ENCODE assay signal across 8 cellular contexts in genomic region chr10:43136995-43137700, GRCh38. TPM values are rescaled to one million over a fixed set of nuclear protein-coding genes. Genes with fewer than 3 reads are reported as not detected.
DNase-seq lines count a peak whose midpoint lies in the region; ATAC-seq, FAIRE-seq and TF ChIP-seq lines count a peak whose summit lies in the region.

No MANE protein-coding gene starts in this region.

- TF ChIP-seq POLR2A in heart left ventricle (IDR thresholded peaks at IDR 0.05) = no peak
- TF ChIP-seq POLR2A in K562 (conservative IDR thresholded peaks at IDR 0.05) = no peak
- TF ChIP-seq POLR2A in H54 (IDR thresholded peaks at IDR 0.05; ENCODE audit: low read depth, low read length) = no peak

- H3K36me3 ChIP-seq in heart left ventricle (no peaks in the 10 kb centered on the region), K562 (ENCODE audit: control insufficient read depth, insufficient read depth, low read length) (no peaks in the 10 kb centered on the region), mesendoderm (ENCODE audit: control insufficient read depth, insufficient read depth, low read length) (no peaks in the 10 kb centered on the region)

- H3K27me3 ChIP-seq in heart left ventricle = no peaks in the 10 kb centered on the region
- peaks cover 2 to 6% of the 10 kb centered on the region in 2 experiments; a peak in 3 of 5 replicates for H3K27me3 ChIP-seq in K562 (ENCODE audit: control insufficient read depth in 2 of 2, insufficient read depth in 2 of 2, low read length in 2 of 2)
- no peaks in the 10 kb centered on the region for H3K27me3 ChIP-seq in mesendoderm (ENCODE audit: insufficient read depth, low read length, poor library complexity)

- peak overlapping the region; percentile 93 for H3K56ac ChIP-seq in mesendoderm (ENCODE audit: low read length)

- peak overlapping the region; percentile 60 to 88; a peak in 3 of 4 replicates for H3K9ac ChIP-seq in K562 (ENCODE audit: insufficient read depth in 1 of 2, low read depth in 2 of 2, low read length in 2 of 2)
- H3K9ac ChIP-seq in mesendoderm (ENCODE audit: low read length) = peak overlapping the region; percentile 80

- H3K79me1 ChIP-seq in mesendoderm (ENCODE audit: low read length) = peaks cover 2% of the 10 kb centered on the region

- H3K79me2 ChIP-seq in K562 (ENCODE audit: control insufficient read depth, insufficient read depth, low read length) (peaks cover 19% of the 10 kb centered on the region; the same call in 2 of the 3 replicates), mesendoderm (ENCODE audit: control insufficient read depth, insufficient read depth, low read length) (peaks cover 3% of the 10 kb centered on the region)

- H3K4ac ChIP-seq in mesendoderm (ENCODE audit: low read depth, low read length) = no peak overlapping the region

- POLR2A ChIA-PET in K562 (lab: Yijun Ruan, JAX) = no interaction called here

- H2AK5ac ChIP-seq in mesendoderm (ENCODE audit: low read length) = no peak overlapping the region

- no peak for DNase-seq in heart left ventricle
- DNase-seq in Right ventricle myocardium superior = no peak
- DNase-seq in K562 (ENCODE audit: extremely low read depth in 1 of 4, low spot score in 3 of 4) = no peak
- DNase-seq in mesendoderm = no peak
- DNase-seq in stimulated activated naive CD4-positive, alpha-beta T cell treated with Interleukin-2 at 50 U/mL for 16 hours (lab: John Stamatoyannopoulos, UW) = no peak
- DNase-seq in GM03348 (ENCODE audit: low spot score) = no peak
- no peak for DNase-seq in H54 (ENCODE audit: insufficient read length, low spot score)
- DNase-seq in NCI-H1417 (lab: John Stamatoyannopoulos, UW) = no peak

- TF ChIP-seq EP300 in K562 (IDR thresholded peaks at IDR 0.05; ENCODE audit: low read length) = no peak

- H3K4me1 ChIP-seq in heart left ventricle (peaks cover 0 to 56% (median 12%) of the 10 kb centered on the region in 12 donors), K562 (replicated peaks in 1 of 2; ENCODE audit: control insufficient read depth in 2 of 2, insufficient read depth in 2 of 2, low read length in 2 of 2) (peaks cover 9 to 25% of the 10 kb centered on the region in 2 experiments; a peak in 4 of 5 replicates), mesendoderm (ENCODE audit: control insufficient read depth, low read depth, low read length) (no peaks in the 10 kb centered on the region)

- H3K9me3 ChIP-seq in heart left ventricle (no peaks in the 10 kb centered on the region), K562 (replicated peaks; ENCODE audit: control insufficient read depth, insufficient read depth, low read depth, low read length) (no peaks in the 10 kb centered on the region)

- no peak for TF ChIP-seq CTCF in heart left ventricle (IDR thresholded peaks at IDR 0.05)
- no peak for TF ChIP-seq CTCF in K562 (IDR thresholded peaks at IDR 0.05 in 2 of 3, conservative IDR thresholded peaks at IDR 0.05 in 1 of 3; ENCODE audit: insufficient read depth in 2 of 3, low read depth in 1 of 3, low read length in 3 of 3)

- TF ChIP-seq RAD21 in K562 (CRISPR knock-in tag; conservative IDR thresholded peaks at IDR 0.05 in 1 of 2, IDR thresholded peaks at IDR 0.05 in 1 of 2) = no peak

- no peak overlapping the region for H2BK5ac ChIP-seq in mesendoderm (ENCODE audit: low read length)

- peak overlapping the region; percentile 95 for H2AFZ ChIP-seq in K562 (ENCODE audit: low read depth, low read length)

- H2BK120ac ChIP-seq in mesendoderm (ENCODE audit: low read depth, low read length) = no peak overlapping the region

- no peak overlapping the region for H4K8ac ChIP-seq in mesendoderm (ENCODE audit: low read depth, low read length)

- FAIRE-seq in K562 (lab: Jason Lieb, UNC) (no peak), H54 (lab: Jason Lieb, UNC) (no peak)

- peak overlapping the region; percentile 91 for H3K4me2 ChIP-seq in K562 (ENCODE audit: insufficient read depth, low read length)
- H3K4me2 ChIP-seq in mesendoderm (ENCODE audit: low read length) = peak overlapping the region; percentile 34

- BruUV-seq in K562 (replicated peaks; lab: Mats Ljungman, UMichigan) = no TSS peak

- peak overlapping the region; percentile 7 for H3K18ac ChIP-seq in mesendoderm (ENCODE audit: low read length)

- in situ Hi-C loops in K562 (cut with MboI) = no loop called here

- intact Hi-C loops in heart left ventricle (cut with DNase I) = no loop called here
- intact Hi-C loops in Right ventricle myocardium superior (cut with DNase I) = no loop called here
- intact Hi-C loops in K562 (cut with micrococcal nuclease) = loop anchor here (5.0 to 10.0 kb wide), 3 partner anchors 65 to 328 kb away; no protein-coding TSS in a partner anchor

- H4K5ac ChIP-seq in mesendoderm (ENCODE audit: low read length) = no peak overlapping the region

- H3K27ac ChIP-seq in heart left ventricle = peak overlapping the region; percentile 76 to 99 (median 92)
- no peak overlapping the region for H3K27ac ChIP-seq in K562 (ENCODE audit: extremely low read depth, low read depth, low read length)
- H3K27ac ChIP-seq in mesendoderm (ENCODE audit: low read depth, low read length) = no peak overlapping the region

- no peak overlapping the region for H3K23ac ChIP-seq in mesendoderm (ENCODE audit: low read length)

- 47 to 56% (median 49%) methylated on average over 27 of the region's 27 CpGs for whole genome bisulfite sequencing in heart left ventricle, 4 donors
- WGBS in K562 (ENCODE audit: insufficient coverage, low coverage, missing lambda C conversion rate) = 76% methylated on average over 27 of the region's 27 CpGs
- no CpG with 5 or more reads among the region's 27 CpGs for WGBS in mesendoderm (ENCODE audit: extremely low coverage, insufficient coverage, low lambda C conversion rate)

- H3K4me3 ChIP-seq in heart left ventricle (peak overlapping the region; percentile 70 to 99 (median 93)), K562 (peak overlapping the region; percentile 87), mesendoderm (ENCODE audit: low read length) (peak overlapping the region; percentile 51)

- no peaks in the 10 kb centered on the region for H3K9me1 ChIP-seq in K562 (ENCODE audit: control insufficient read depth, insufficient read depth, low read length)

- no peak overlapping the region for H2BK15ac ChIP-seq in mesendoderm (replicated peaks; ENCODE audit: low read depth)

- CTCF ChIA-PET in K562 (lab: Yijun Ruan, JAX; ENCODE audit: low intra/inter-chr PET ratio) = no interaction called here

- no peaks in the 10 kb centered on the region for H4K20me1 ChIP-seq in K562 (replicated peaks; ENCODE audit: control insufficient read depth, insufficient read depth, low read length)

- ATAC-seq in heart left ventricle = peak in 1 of 4 donors; percentile 12
- no peak for ATAC-seq in Right ventricle myocardium superior (ENCODE audit: poor library complexity)
- no peak; the same call in 2 of the 3 replicates for ATAC-seq in K562

TF ChIP-seq in K562, 482 proteins besides CTCF, POLR2A, EP300 and RAD21:
- TF ChIP-seq MEIS2 (IDR thresholded peaks at IDR 0.05; ENCODE audit: partially characterized antibody) (no peak), SAFB (IDR thresholded peaks at IDR 0.05; ENCODE audit: borderline replicate concordance, low read depth, low read length) (0 out of 2 replicates have a peak, but pooled peaks have one; percentile 5), FOXA1 (IDR thresholded peaks at IDR 0.05; ENCODE audit: borderline replicate concordance) (no peak), MBD1 (CRISPR knock-in tag; IDR thresholded peaks at IDR 0.05) (peak; percentile 8; the same call in 1 of the 2 replicates)

RNA-seq across cellular contexts. Expression of gene CSGALNACT2, which starts 1.1 kb away (rescaled TPM):
- total RNA-seq in heart left ventricle (10 to 100 TPM in 3 of 9 donors, 1 to 10 TPM in 6; 6.3 to 17.7 (median 8.8) TPM), Right ventricle myocardium superior (6.6 TPM), K562 (2014; rRNA removed) (2.9 and 3.3 TPM in 2 replicates), K562 (2014; rRNA removed; fragmentation: Illumina TruSeq; extraction: Trizol) (3.5 and 4.3 TPM in 2 replicates), K562 (2015; rRNA removed; fragmentation: Illumina TruSeq; extraction: Trizol) (2.6 and 3.3 TPM in 2 replicates), K562 (2021) (4.3 and 4.4 TPM in 2 replicates)
- polyA plus RNA-seq in heart left ventricle (10 to 100 TPM in 1 of 2 donors, 1 to 10 TPM in 1; 2.6 to 10.1 TPM), K562 (2011; rRNA removed) (4.1 and 7.3 TPM in 2 replicates), K562 (2014; fragmentation: Illumina TruSeq; extraction: Trizol) (6.8 and 7.1 TPM in 2 replicates), K562 (2014; fragmentation: Nextera tagmentation; extraction: Ambion mirVana) (1 to 10 TPM; 1.4 to 1.9 TPM), K562 (2014; rRNA removed) (5.1 and 5.5 TPM in 2 replicates)
- total RNA-seq in K562 (2011; cell fraction: chromatin; rRNA removed; ENCODE audit: low replicate concordance) = 3.4 and 12.8 TPM in 2 replicates
- total RNA-seq in K562 (2011; cell fraction: nucleolus; rRNA removed) = 2.3 and 3.8 TPM in 2 replicates
- 5.7 and 8.4 TPM in 2 replicates for total RNA-seq in K562 (2011; cell fraction: nucleoplasm; rRNA removed)
- 1.3 and 2.3 TPM in 2 replicates for polyA plus RNA-seq in K562 (2011; cell fraction: cytosol; rRNA removed)
- 5.2 and 6.5 TPM in 2 replicates for polyA plus RNA-seq in K562 (2011; cell fraction: nucleus; rRNA removed)
- polyA plus RNA-seq in K562 (2012) = 3.9 and 6.2 TPM in 2 replicates
- polyA minus RNA-seq in K562 (2011; rRNA and poly(A)+ RNA removed) = 5.2 and 7.4 TPM in 2 replicates
- polyA minus RNA-seq in K562 (2011; cell fraction: cytosol; rRNA and poly(A)+ RNA removed) = 1.1 and 2.1 TPM in 2 replicates
- polyA minus RNA-seq in K562 (2011; cell fraction: nucleus; rRNA and poly(A)+ RNA removed) = 2.3 and 2.8 TPM in 2 replicates
- 6.1 TPM for polyA plus RNA-seq in mesendoderm (2013, experiment 1 of 2)
- polyA plus RNA-seq in mesendoderm (2013, experiment 2 of 2) = 5.9 TPM

Comparison
In these comparisons a context has a peak if more than half of its experiments do, and no peak if none do; other contexts are left out.
1. H3K27ac ChIP-seq: peak in heart left ventricle (12 of 12); none in K562 (single experiment) and mesendoderm (single experiment).
2. Peak in every context shown above with its lines, with median percentiles within 50 percentile points of each other: H3K4me3 ChIP-seq.